22 cellular contexts compared by ENCODE assay signal in the genomic region with DNA sequence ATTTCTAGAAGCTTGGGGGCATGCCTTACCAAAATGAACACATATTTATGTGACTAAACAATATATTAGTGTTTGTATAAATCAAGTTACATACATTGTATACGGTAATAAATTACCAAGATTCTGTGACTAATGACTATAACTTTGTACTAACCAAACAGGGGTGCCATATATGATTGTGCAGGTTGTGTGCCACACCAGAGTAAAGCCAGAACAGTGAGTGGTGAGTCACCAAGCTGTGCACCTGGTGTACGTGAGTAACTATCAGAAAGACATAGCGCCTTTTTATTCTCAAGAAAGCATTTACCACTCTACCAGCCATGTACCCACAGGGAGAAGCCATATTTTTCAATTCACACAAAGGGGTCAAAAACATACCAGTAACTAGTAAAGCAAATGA.
"Had no signal": no experiment of that assay in that cellular context is flagged by ENCODE, and none has a peak within 500 bp of the region (broad histone marks: within the 10 kb centered on the region; RNA-seq: fewer than 3 reads in every experiment).

No MANE protein-coding gene starts in this region.

- H3K4me3 ChIP-seq: PC-9 had no signal

- ATAC-seq: activated CD8-positive, alpha-beta memory T cell treated with anti-CD3 and anti-CD28 coated beads, Interleukin-2, amount 10 ng/mL, durations not matched to agents 7 days and 5 days; T-cell had no signal

- H3K27ac ChIP-seq: PC-9 had no signal

- H2AFZ ChIP-seq: PC-9 had no signal

- DNase-seq: activated B cell treated with CpG ODN at 0.5 μM for 24 hours; activated CD4-positive, alpha-beta T cell treated with anti-CD3 and anti-CD28 coated beads for 1 hour; activated CD4-positive, alpha-beta T cell treated with anti-CD3 and anti-CD28 coated beads, Interleukin-2, amount 10 ng/mL, durations not matched to agents 24 days and 14 days; activated CD4-positive, alpha-beta T cell treated with anti-CD3 and anti-CD28 coated beads, Interleukin-2, amount 50 U/mL, for 48 hours; activated CD8-positive, alpha-beta memory T cell treated with anti-CD3 and anti-CD28 coated beads, Interleukin-2, amount 10 ng/mL, durations not matched to agents 7 days and 5 days; activated effector memory CD4-positive, alpha-beta T cell treated with Interleukin-2 at 50 U/mL for 16 hours; activated naive CD4-positive, alpha-beta T cell; activated T-cell treated with anti-CD3 and anti-CD28 coated beads, Interleukin-2, amount 50 U/mL, for 24 hours; aorta; KG1; NCI-H1048; NCI-H187; NCI-H2081 treated with DMSO at 0.1 percent for 48 hours; NCI-H2171; NCI-H2227 treated with DMSO at 0.1 percent for 48 hours; NCI-H446 treated with DMSO at 0.1 percent for 48 hours; NCI-H524 treated with DMSO at 0.1 percent for 48 hours; PC-9; SIG-M5; T-cell; T-helper 2 cell; T1000 had no signal

- H3K4me2 ChIP-seq: PC-9 had no signal
